ENCODE assay signal across 1 cellular context in the genomic region with DNA sequence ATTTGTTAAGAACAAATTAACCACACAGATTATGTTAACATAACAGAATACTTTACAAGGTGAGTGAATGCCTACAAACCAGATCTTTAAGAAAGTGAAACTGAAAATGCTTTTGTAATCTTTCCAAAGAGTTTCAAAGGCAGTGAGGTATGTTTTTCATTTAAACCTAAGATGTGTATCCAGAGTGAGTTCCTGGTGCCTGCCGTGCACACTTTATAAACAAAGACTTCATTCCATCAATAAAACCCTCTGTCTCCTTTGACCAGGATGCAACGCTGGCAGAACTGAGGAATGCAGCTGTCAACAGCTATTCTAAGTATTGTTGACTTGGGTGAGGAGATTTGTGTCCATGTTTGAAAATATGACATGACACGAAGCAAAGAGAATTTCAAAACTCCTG.
TF ChIP-seq lines count a peak whose summit lies in the region.

No MANE protein-coding gene starts in this region.

TF ChIP-seq in WTC11, 78 proteins besides CTCF, POLR2A, EP300 and RAD21 (continued from another document):
- TF ChIP-seq, protein P1, sequence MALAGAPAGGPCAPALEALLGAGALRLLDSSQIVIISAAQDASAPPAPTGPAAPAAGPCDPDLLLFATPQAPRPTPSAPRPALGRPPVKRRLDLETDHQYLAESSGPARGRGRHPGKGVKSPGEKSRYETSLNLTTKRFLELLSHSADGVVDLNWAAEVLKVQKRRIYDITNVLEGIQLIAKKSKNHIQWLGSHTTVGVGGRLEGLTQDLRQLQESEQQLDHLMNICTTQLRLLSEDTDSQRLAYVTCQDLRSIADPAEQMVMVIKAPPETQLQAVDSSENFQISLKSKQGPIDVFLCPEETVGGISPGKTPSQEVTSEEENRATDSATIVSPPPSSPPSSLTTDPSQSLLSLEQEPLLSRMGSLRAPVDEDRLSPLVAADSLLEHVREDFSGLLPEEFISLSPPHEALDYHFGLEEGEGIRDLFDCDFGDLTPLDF (CRISPR knock-in tag; IDR thresholded peaks at IDR 0.05) = no peak
- no peak for TF ChIP-seq FOXP1 (CRISPR knock-in tag; IDR thresholded peaks at IDR 0.05; ENCODE audit: borderline replicate concordance)
- TF ChIP-seq, protein P2, sequence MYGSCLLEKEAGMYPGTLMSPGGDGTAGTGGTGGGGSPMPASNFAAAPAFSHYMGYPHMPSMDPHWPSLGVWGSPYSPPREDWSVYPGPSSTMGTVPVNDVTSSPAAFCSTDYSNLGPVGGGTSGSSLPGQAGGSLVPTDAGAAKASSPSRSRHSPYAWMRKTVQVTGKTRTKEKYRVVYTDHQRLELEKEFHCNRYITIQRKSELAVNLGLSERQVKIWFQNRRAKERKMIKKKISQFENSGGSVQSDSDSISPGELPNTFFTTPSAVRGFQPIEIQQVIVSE (CRISPR knock-in tag; IDR thresholded peaks at IDR 0.05; ENCODE audit: borderline replicate concordance) = no peak
- TF ChIP-seq ZNF671 (CRISPR knock-in tag; IDR thresholded peaks at IDR 0.05) = no peak
- no peak for TF ChIP-seq KAT7 (CRISPR knock-in tag; IDR thresholded peaks at IDR 0.05; ENCODE audit: borderline replicate concordance)
- TF ChIP-seq ZNF121 (CRISPR knock-in tag; IDR thresholded peaks at IDR 0.05) = no peak
- no peak for TF ChIP-seq TEAD4 (CRISPR knock-in tag; IDR thresholded peaks at IDR 0.05)
- TF ChIP-seq ATF1 (CRISPR knock-in tag; IDR thresholded peaks at IDR 0.05) = no peak
- TF ChIP-seq ETV6 (CRISPR knock-in tag; IDR thresholded peaks at IDR 0.05) = no peak
- no peak for TF ChIP-seq ZNF219 (CRISPR knock-in tag; IDR thresholded peaks at IDR 0.05; ENCODE audit: borderline replicate concordance)
- TF ChIP-seq ZNF138 (CRISPR knock-in tag; conservative IDR thresholded peaks at IDR 0.05) = no peak
